1 cellular context compared by ENCODE assay signal in the genomic region with DNA sequence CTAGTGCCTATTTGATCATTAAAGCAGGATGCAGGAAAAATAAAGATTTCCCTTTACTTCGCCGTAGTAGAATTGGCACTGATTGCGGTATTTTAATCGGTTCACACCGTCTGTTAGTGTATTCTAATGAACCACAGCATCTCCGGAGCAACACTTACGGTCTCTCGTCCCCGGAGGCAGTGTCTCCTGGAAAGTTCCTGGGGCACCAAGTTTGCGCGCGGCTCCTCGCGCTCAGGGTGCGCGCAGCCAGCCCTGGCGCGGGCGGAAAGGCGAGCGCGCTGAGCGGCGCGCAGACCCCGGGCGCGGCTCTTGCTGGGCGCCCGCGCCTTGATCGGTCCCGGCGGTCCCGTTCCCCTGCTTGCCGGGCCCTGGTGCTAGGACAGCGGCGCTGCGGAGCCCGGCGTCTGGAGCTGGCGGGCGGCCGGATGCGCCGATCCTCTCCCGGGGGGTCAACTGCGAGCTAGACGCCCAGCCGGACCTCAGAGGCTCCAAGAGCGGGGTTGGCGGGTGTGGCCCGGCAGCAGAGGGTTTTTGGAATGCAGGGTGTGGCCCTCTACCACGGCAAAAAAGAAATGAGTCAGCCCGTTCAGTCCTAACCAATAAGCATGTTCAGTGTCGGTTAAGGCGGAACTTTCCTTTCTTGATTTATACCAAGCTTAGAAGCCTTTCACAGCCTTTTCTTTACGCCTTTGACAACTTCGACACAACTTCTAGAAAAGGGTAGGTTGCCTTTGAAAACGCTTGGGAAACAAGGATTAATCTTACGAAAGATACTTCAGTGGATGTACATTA.
TF ChIP-seq lines count a peak whose summit lies in the region.

No MANE protein-coding gene starts in this region.

TF ChIP-seq in HEK293, 187 proteins besides CTCF, POLR2A, EP300 and RAD21 (continued from another document and continues in another):
- TF ChIP-seq ZNF600 (tag by site-specific recombination; IDR thresholded peaks at IDR 0.05) (peak; percentile 57), MYNN (tag by site-specific recombination; IDR thresholded peaks at IDR 0.05; ENCODE audit: borderline replicate concordance) (no peak), ZNF324 (tag by site-specific recombination; IDR thresholded peaks at IDR 0.05) (no peak), ZNF184 (tag by site-specific recombination; IDR thresholded peaks at IDR 0.05) (no peak), ZFP37 (tag by site-specific recombination; IDR thresholded peaks at IDR 0.05) (no peak), ZXDB (tag by site-specific recombination; IDR thresholded peaks at IDR 0.05) (peak; percentile 18; the same call in 1 of the 2 replicates), ZNF341 (tag by site-specific recombination; IDR thresholded peaks at IDR 0.05; ENCODE audit: low read depth) (peak; percentile 24; the same call in 1 of the 2 replicates), ZNF677 (tag by site-specific recombination; IDR thresholded peaks at IDR 0.05) (no peak), GLIS1 (tag by site-specific recombination; IDR thresholded peaks at IDR 0.05) (peak; percentile 69), ZNF76 (tag by site-specific recombination; IDR thresholded peaks at IDR 0.05; ENCODE audit: borderline replicate concordance, low read depth) (no peak), ZNF174 (tag by site-specific recombination; IDR thresholded peaks at IDR 0.05) (no peak), ZNF555 (tag by site-specific recombination; conservative IDR thresholded peaks at IDR 0.05) (no peak), ZNF830 (tag by site-specific recombination; IDR thresholded peaks at IDR 0.05; ENCODE audit: low read depth) (no peak), ZNF16 (tag by site-specific recombination; IDR thresholded peaks at IDR 0.05; ENCODE audit: low read depth) (no peak), ZNF350 (tag by site-specific recombination; IDR thresholded peaks at IDR 0.05) (no peak), ZNF280D (tag by site-specific recombination; IDR thresholded peaks at IDR 0.05) (no peak), SCRT2 (tag by site-specific recombination; IDR thresholded peaks at IDR 0.05) (no peak), ZBTB1 (tag by site-specific recombination; IDR thresholded peaks at IDR 0.05) (no peak), REST (tag by site-specific recombination; IDR thresholded peaks at IDR 0.05) (no peak), KLF10 (tag by site-specific recombination; IDR thresholded peaks at IDR 0.05) (no peak; the same call in none of the 2 replicates), ZNF24 (tag by site-specific recombination; IDR thresholded peaks at IDR 0.05) (no peak), SP7 (tag by site-specific recombination; IDR thresholded peaks at IDR 0.05) (no peak), ZNF571 (tag by site-specific recombination; IDR thresholded peaks at IDR 0.05) (no peak), EGR2 (tag by site-specific recombination; IDR thresholded peaks at IDR 0.05; ENCODE audit: low read depth) (no peak), HOXD13 (CRISPR knock-in tag; IDR thresholded peaks at IDR 0.05; ENCODE audit: borderline replicate concordance) (no peak), SETDB1 (IDR thresholded peaks at IDR 0.05; ENCODE audit: insufficient read length, low read length) (no peak), ZNF10 (tag by site-specific recombination; IDR thresholded peaks at IDR 0.05) (peak; percentile 16; the same call in 1 of the 2 replicates), ZNF23 (tag by site-specific recombination; IDR thresholded peaks at IDR 0.05; ENCODE audit: borderline replicate concordance) (no peak), ZEB2 (tag by site-specific recombination; IDR thresholded peaks at IDR 0.05) (no peak; the same call in 1 of the 2 replicates), ZNF404 (tag by site-specific recombination; IDR thresholded peaks at IDR 0.05) (no peak), ZFHX2 (tag by site-specific recombination; conservative IDR thresholded peaks at IDR 0.05) (no peak), ZNF747 (tag by site-specific recombination; IDR thresholded peaks at IDR 0.05) (no peak), ZNF221 (tag by site-specific recombination; IDR thresholded peaks at IDR 0.05; ENCODE audit: borderline replicate concordance) (no peak), GLIS2 (tag by site-specific recombination; IDR thresholded peaks at IDR 0.05) (peak; percentile 55), ZNF132 (tag by site-specific recombination; IDR thresholded peaks at IDR 0.05; ENCODE audit: borderline replicate concordance) (no peak), WT1 (tag by site-specific recombination; IDR thresholded peaks at IDR 0.05) (no peak)
- TF ChIP-seq, protein P1, sequence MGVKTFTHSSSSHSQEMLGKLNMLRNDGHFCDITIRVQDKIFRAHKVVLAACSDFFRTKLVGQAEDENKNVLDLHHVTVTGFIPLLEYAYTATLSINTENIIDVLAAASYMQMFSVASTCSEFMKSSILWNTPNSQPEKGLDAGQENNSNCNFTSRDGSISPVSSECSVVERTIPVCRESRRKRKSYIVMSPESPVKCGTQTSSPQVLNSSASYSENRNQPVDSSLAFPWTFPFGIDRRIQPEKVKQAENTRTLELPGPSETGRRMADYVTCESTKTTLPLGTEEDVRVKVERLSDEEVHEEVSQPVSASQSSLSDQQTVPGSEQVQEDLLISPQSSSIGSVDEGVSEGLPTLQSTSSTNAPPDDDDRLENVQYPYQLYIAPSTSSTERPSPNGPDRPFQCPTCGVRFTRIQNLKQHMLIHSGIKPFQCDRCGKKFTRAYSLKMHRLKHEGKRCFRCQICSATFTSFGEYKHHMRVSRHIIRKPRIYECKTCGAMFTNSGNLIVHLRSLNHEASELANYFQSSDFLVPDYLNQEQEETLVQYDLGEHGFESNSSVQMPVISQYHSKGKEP (tag by site-specific recombination; IDR thresholded peaks at IDR 0.05): 0 out of 2 replicates have a peak, but pooled peaks have one; percentile 17
- TF ChIP-seq, protein P2, sequence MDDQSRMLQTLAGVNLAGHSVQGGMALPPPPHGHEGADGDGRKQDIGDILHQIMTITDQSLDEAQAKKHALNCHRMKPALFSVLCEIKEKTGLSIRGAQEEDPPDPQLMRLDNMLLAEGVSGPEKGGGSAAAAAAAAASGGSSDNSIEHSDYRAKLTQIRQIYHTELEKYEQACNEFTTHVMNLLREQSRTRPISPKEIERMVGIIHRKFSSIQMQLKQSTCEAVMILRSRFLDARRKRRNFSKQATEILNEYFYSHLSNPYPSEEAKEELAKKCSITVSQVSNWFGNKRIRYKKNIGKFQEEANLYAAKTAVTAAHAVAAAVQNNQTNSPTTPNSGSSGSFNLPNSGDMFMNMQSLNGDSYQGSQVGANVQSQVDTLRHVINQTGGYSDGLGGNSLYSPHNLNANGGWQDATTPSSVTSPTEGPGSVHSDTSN (CRISPR knock-in tag; IDR thresholded peaks at IDR 0.05): no peak
- TF ChIP-seq, protein P3, sequence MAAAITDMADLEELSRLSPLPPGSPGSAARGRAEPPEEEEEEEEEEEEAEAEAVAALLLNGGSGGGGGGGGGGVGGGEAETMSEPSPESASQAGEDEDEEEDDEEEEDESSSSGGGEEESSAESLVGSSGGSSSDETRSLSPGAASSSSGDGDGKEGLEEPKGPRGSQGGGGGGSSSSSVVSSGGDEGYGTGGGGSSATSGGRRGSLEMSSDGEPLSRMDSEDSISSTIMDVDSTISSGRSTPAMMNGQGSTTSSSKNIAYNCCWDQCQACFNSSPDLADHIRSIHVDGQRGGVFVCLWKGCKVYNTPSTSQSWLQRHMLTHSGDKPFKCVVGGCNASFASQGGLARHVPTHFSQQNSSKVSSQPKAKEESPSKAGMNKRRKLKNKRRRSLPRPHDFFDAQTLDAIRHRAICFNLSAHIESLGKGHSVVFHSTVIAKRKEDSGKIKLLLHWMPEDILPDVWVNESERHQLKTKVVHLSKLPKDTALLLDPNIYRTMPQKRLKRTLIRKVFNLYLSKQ (tag by site-specific recombination; IDR thresholded peaks at IDR 0.05; ENCODE audit: borderline replicate concordance): no peak
- TF ChIP-seq, protein P4, sequence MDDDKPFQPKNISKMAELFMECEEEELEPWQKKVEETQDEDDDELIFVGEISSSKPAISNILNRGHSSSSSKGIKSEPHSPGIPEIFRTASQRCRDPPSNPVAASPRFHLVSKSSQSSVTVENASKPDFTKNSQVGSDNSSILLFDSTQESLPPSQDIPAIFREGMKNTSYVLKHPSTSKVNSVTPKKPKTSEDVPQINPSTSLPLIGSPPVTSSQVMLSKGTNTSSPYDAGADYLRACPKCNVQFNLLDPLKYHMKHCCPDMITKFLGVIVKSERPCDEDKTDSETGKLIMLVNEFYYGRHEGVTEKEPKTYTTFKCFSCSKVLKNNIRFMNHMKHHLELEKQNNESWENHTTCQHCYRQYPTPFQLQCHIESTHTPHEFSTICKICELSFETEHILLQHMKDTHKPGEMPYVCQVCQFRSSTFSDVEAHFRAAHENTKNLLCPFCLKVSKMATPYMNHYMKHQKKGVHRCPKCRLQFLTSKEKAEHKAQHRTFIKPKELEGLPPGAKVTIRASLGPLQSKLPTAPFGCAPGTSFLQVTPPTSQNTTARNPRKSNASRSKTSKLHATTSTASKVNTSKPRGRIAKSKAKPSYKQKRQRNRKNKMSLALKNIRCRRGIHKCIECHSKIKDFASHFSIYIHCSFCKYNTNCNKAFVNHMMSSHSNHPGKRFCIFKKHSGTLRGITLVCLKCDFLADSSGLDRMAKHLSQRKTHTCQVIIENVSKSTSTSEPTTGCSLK (tag by site-specific recombination; IDR thresholded peaks at IDR 0.05): no peak
- TF ChIP-seq, protein P5, sequence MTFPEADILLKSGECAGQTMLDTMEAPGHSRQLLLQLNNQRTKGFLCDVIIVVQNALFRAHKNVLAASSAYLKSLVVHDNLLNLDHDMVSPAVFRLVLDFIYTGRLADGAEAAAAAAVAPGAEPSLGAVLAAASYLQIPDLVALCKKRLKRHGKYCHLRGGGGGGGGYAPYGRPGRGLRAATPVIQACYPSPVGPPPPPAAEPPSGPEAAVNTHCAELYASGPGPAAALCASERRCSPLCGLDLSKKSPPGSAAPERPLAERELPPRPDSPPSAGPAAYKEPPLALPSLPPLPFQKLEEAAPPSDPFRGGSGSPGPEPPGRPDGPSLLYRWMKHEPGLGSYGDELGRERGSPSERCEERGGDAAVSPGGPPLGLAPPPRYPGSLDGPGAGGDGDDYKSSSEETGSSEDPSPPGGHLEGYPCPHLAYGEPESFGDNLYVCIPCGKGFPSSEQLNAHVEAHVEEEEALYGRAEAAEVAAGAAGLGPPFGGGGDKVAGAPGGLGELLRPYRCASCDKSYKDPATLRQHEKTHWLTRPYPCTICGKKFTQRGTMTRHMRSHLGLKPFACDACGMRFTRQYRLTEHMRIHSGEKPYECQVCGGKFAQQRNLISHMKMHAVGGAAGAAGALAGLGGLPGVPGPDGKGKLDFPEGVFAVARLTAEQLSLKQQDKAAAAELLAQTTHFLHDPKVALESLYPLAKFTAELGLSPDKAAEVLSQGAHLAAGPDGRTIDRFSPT (tag by site-specific recombination; IDR thresholded peaks at IDR 0.05): no peak
- TF ChIP-seq, protein P6, sequence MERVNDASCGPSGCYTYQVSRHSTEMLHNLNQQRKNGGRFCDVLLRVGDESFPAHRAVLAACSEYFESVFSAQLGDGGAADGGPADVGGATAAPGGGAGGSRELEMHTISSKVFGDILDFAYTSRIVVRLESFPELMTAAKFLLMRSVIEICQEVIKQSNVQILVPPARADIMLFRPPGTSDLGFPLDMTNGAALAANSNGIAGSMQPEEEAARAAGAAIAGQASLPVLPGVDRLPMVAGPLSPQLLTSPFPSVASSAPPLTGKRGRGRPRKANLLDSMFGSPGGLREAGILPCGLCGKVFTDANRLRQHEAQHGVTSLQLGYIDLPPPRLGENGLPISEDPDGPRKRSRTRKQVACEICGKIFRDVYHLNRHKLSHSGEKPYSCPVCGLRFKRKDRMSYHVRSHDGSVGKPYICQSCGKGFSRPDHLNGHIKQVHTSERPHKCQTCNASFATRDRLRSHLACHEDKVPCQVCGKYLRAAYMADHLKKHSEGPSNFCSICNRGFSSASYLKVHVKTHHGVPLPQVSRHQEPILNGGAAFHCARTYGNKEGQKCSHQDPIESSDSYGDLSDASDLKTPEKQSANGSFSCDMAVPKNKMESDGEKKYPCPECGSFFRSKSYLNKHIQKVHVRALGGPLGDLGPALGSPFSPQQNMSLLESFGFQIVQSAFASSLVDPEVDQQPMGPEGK (tag by site-specific recombination; IDR thresholded peaks at IDR 0.05): no peak; the same call in 1 of the 2 replicates
